1 cellular context compared by ENCODE assay signal in the genomic region with DNA sequence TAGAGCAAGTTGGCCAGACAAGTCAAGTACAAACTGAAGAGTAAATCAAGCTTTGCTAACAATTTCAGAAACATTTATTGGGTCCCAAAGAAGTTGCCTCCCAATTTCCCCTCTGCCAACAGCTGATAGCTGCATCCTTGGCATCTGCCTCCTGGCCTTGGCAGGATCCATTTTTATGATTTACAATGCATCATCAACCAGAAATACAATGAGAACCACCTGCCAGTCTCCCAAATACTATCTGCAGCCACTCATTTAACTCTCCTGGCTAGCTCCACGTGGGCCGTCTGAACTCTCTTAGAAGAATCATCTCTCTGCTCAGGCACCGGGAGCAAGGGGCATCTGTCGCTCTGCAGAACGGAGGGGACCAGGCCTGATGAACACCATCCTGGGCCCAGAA.
TF ChIP-seq lines count a peak whose summit lies in the region.

No MANE protein-coding gene starts in this region.

TF ChIP-seq in GM23338, 12 proteins besides CTCF, POLR2A, EP300 and RAD21:
- TF ChIP-seq EZH2phosphoT487 (IDR thresholded peaks at IDR 0.05; ENCODE audit: unreplicated experiment) = no peak
- no peak for TF ChIP-seq JUNB (IDR thresholded peaks at IDR 0.05; ENCODE audit: unreplicated experiment)
- TF ChIP-seq ZNF114 (CRISPR knock-in tag; IDR thresholded peaks at IDR 0.05) = no peak
- TF ChIP-seq ZNF462 (CRISPR knock-in tag; IDR thresholded peaks at IDR 0.05) = no peak
- TF ChIP-seq ZNF331 (CRISPR knock-in tag; IDR thresholded peaks at IDR 0.05; ENCODE audit: low read depth) = no peak
- TF ChIP-seq, protein P1, sequence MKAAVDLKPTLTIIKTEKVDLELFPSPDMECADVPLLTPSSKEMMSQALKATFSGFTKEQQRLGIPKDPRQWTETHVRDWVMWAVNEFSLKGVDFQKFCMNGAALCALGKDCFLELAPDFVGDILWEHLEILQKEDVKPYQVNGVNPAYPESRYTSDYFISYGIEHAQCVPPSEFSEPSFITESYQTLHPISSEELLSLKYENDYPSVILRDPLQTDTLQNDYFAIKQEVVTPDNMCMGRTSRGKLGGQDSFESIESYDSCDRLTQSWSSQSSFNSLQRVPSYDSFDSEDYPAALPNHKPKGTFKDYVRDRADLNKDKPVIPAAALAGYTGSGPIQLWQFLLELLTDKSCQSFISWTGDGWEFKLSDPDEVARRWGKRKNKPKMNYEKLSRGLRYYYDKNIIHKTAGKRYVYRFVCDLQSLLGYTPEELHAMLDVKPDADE (IDR thresholded peaks at IDR 0.05) = no peak
- TF ChIP-seq, protein P2, sequence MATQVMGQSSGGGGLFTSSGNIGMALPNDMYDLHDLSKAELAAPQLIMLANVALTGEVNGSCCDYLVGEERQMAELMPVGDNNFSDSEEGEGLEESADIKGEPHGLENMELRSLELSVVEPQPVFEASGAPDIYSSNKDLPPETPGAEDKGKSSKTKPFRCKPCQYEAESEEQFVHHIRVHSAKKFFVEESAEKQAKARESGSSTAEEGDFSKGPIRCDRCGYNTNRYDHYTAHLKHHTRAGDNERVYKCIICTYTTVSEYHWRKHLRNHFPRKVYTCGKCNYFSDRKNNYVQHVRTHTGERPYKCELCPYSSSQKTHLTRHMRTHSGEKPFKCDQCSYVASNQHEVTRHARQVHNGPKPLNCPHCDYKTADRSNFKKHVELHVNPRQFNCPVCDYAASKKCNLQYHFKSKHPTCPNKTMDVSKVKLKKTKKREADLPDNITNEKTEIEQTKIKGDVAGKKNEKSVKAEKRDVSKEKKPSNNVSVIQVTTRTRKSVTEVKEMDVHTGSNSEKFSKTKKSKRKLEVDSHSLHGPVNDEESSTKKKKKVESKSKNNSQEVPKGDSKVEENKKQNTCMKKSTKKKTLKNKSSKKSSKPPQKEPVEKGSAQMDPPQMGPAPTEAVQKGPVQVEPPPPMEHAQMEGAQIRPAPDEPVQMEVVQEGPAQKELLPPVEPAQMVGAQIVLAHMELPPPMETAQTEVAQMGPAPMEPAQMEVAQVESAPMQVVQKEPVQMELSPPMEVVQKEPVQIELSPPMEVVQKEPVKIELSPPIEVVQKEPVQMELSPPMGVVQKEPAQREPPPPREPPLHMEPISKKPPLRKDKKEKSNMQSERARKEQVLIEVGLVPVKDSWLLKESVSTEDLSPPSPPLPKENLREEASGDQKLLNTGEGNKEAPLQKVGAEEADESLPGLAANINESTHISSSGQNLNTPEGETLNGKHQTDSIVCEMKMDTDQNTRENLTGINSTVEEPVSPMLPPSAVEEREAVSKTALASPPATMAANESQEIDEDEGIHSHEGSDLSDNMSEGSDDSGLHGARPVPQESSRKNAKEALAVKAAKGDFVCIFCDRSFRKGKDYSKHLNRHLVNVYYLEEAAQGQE (IDR thresholded peaks at IDR 0.05; ENCODE audit: unreplicated experiment) = no peak
- no peak for TF ChIP-seq EZH2 (IDR thresholded peaks at IDR 0.05; ENCODE audit: low read depth, unreplicated experiment)
- no peak for TF ChIP-seq POLR2AphosphoS5 (IDR thresholded peaks at IDR 0.05; ENCODE audit: low read depth)
